ENCODE assay signal across 22 cellular contexts in genomic region chr18:10386049-10386448, GRCh38.
DNase-seq lines count a peak whose midpoint lies in the region; ATAC-seq and TF ChIP-seq lines count a peak whose summit lies in the region.
"Had no signal": no experiment of that assay in that cellular context is flagged by ENCODE, and none has a peak within 500 bp of the region (broad histone marks: within the 10 kb centered on the region; RNA-seq: fewer than 3 reads in every experiment).

No MANE protein-coding gene starts in this region.

- H3K79me2 ChIP-seq in mesendoderm (ENCODE audit: control insufficient read depth, insufficient read depth, low read length) (no peaks in the 10 kb centered on the region), smooth muscle cell (ENCODE audit: low read depth) (no peaks in the 10 kb centered on the region)

- H3K4me3 ChIP-seq in adipocyte (ENCODE audit: low read length) (peak overlapping the region; percentile 46), endodermal cell (ENCODE audit: low read length) (no peak overlapping the region), mesendoderm (ENCODE audit: low read length) (no peak overlapping the region), smooth muscle cell (no peak overlapping the region)
- H3K4me3 ChIP-seq: HAP-1 had no signal

- no peak overlapping the region for H3K23ac ChIP-seq in mesendoderm (ENCODE audit: low read length)

- no peaks in the 10 kb centered on the region for H3K79me1 ChIP-seq in mesendoderm (ENCODE audit: low read length)

- H3K4me1 Mint-ChIP-seq in endodermal cell: peaks cover 4% of the 10 kb centered on the region
- H3K4me1 Mint-ChIP-seq: B cell had no signal

- H3K9me3 Mint-ChIP-seq in endodermal cell: no peaks in the 10 kb centered on the region
- H3K9me3 Mint-ChIP-seq: CD8-positive, alpha-beta T cell; HFFc6 had no signal

- no peaks in the 10 kb centered on the region for H3K36me3 ChIP-seq in adipocyte (ENCODE audit: control insufficient read depth, insufficient read depth, low read length, severe bottlenecking)
- H3K36me3 ChIP-seq in endodermal cell (ENCODE audit: control insufficient read depth, insufficient read depth, low read length): no peaks in the 10 kb centered on the region
- H3K36me3 ChIP-seq in mesendoderm (ENCODE audit: control insufficient read depth, insufficient read depth, low read length): no peaks in the 10 kb centered on the region
- no peaks in the 10 kb centered on the region for H3K36me3 ChIP-seq in smooth muscle cell (ENCODE audit: low read depth)
- H3K36me3 ChIP-seq: HAP-1 had no signal

- H4K8ac ChIP-seq in mesendoderm (ENCODE audit: low read depth, low read length): no peak overlapping the region

- H3K4me2 ChIP-seq in mesendoderm (ENCODE audit: low read length) (no peak overlapping the region), smooth muscle cell (no peak overlapping the region)

- H3K36me3 Mint-ChIP-seq in endodermal cell (ENCODE audit: low read depth): no peaks in the 10 kb centered on the region
- H3K36me3 Mint-ChIP-seq: CD8-positive, alpha-beta T cell had no signal

- H3K56ac ChIP-seq in mesendoderm (ENCODE audit: low read length): peak overlapping the region; percentile 17

- H3K18ac ChIP-seq in mesendoderm (ENCODE audit: low read length): no peak overlapping the region

- H3K9ac ChIP-seq in adipocyte (ENCODE audit: low read length) (peak overlapping the region; percentile 55), endodermal cell (ENCODE audit: extremely low read depth, low read length, poor library complexity, severe bottlenecking) (no peak overlapping the region), mesendoderm (ENCODE audit: low read length) (no peak overlapping the region), smooth muscle cell (ENCODE audit: low read depth) (no peak overlapping the region)

- peaks cover 27% of the 10 kb centered on the region for H3K4me1 ChIP-seq in adipocyte (ENCODE audit: control insufficient read depth, insufficient read depth, low read length)
- H3K4me1 ChIP-seq in endodermal cell (ENCODE audit: control insufficient read depth, insufficient read depth, low read length): no peaks in the 10 kb centered on the region
- no peaks in the 10 kb centered on the region for H3K4me1 ChIP-seq in mesendoderm (ENCODE audit: control insufficient read depth, low read depth, low read length)
- H3K4me1 ChIP-seq in smooth muscle cell (ENCODE audit: low read depth): peaks cover 7% of the 10 kb centered on the region
- H3K4me1 ChIP-seq: HAP-1 had no signal

- WGBS in endodermal cell (ENCODE audit: insufficient coverage in 1 of 2, insufficient read length in 1 of 2), 2 experiments: 86 to 94% methylated on average over 4 of the region's 4 CpGs
- WGBS in mesendoderm (ENCODE audit: extremely low coverage, insufficient coverage, low lambda C conversion rate): no CpG with 5 or more reads among the region's 4 CpGs
- 97% methylated on average over 4 of the region's 4 CpGs for WGBS in smooth muscle cell (ENCODE audit: low lambda C conversion rate)

- H3K9me3 ChIP-seq in adipocyte (ENCODE audit: control insufficient read depth, low read length) (peaks cover 3% of the 10 kb centered on the region), endodermal cell (ENCODE audit: control insufficient read depth, low read length) (no peaks in the 10 kb centered on the region), smooth muscle cell (replicated peaks; ENCODE audit: low read depth) (no peaks in the 10 kb centered on the region)
- H3K9me3 ChIP-seq: HAP-1 had no signal

- H3K27me3 ChIP-seq in adipocyte (replicated peaks; ENCODE audit: control insufficient read depth, insufficient read depth, low read length) (no peaks in the 10 kb centered on the region), endodermal cell (ENCODE audit: control insufficient read depth, insufficient read depth, low read length, poor library complexity, severe bottlenecking) (no peaks in the 10 kb centered on the region), mesendoderm (ENCODE audit: insufficient read depth, low read length, poor library complexity) (no peaks in the 10 kb centered on the region), smooth muscle cell (ENCODE audit: low read depth) (no peaks in the 10 kb centered on the region)

- H3F3A ChIP-seq in smooth muscle cell (ENCODE audit: low read depth): no peaks in the 10 kb centered on the region

- H2BK120ac ChIP-seq in mesendoderm (ENCODE audit: low read depth, low read length): no peak overlapping the region

- H3K27ac ChIP-seq in endodermal cell (ENCODE audit: low read depth, low read length) (peak overlapping the region; percentile 13), mesendoderm (ENCODE audit: low read depth, low read length) (no peak overlapping the region), smooth muscle cell (ENCODE audit: low read depth) (no peak overlapping the region)
- H3K27ac ChIP-seq: C4-2B had no signal

- no peak overlapping the region for H2BK5ac ChIP-seq in mesendoderm (ENCODE audit: low read length)

- H3K27me3 Mint-ChIP-seq in endodermal cell (ENCODE audit: insufficient read depth): peaks cover 4% of the 10 kb centered on the region

- H2AK5ac ChIP-seq in mesendoderm (ENCODE audit: low read length): no peak overlapping the region

- TF ChIP-seq CTCF in endodermal cell (conservative IDR thresholded peaks at IDR 0.05) (no peak), smooth muscle cell (IDR thresholded peaks at IDR 0.05; ENCODE audit: borderline replicate concordance, insufficient read depth, poor library complexity, severe bottlenecking) (no peak)

- H2BK15ac ChIP-seq in mesendoderm (replicated peaks; ENCODE audit: low read depth): no peak overlapping the region

- no peak overlapping the region for H3K27ac Mint-ChIP-seq in endodermal cell
- H3K27ac Mint-ChIP-seq: B cell; CD8-positive, alpha-beta T cell; HFFc6 had no signal

- peak overlapping the region; percentile 52 for H2AFZ ChIP-seq in smooth muscle cell (ENCODE audit: low read depth)

- DNase-seq in adipocyte (ENCODE audit: low read depth) (no peak), endodermal cell (no peak), mesendoderm (no peak), smooth muscle cell (lab: John Stamatoyannopoulos, UW; ENCODE audit: unreplicated experiment) (no peak), A172 (ENCODE audit: low spot score) (no peak)
- DNase-seq in activated CD8-positive, alpha-beta memory T cell treated with anti-CD3 and anti-CD28 coated beads, Interleukin-2, amount 50 U/mL, for 4 hours: no peak
- DNase-seq: Caco-2; CD8-positive, alpha-beta T cell; GOT3; HFFc6; KG1; MM.1S; NCI-H2029; NCI-H446; NCI-H524 treated with DMSO at 0.1 percent for 48 hours; NCI-H774; PC-3; SHP77 had no signal

- H3K4me3 Mint-ChIP-seq in endodermal cell: no peak overlapping the region
- H3K4me3 Mint-ChIP-seq: B cell; CD8-positive, alpha-beta T cell; HFFc6 had no signal

- no peak overlapping the region for H3K4ac ChIP-seq in mesendoderm (ENCODE audit: low read depth, low read length)

- no peak overlapping the region for H4K5ac ChIP-seq in mesendoderm (ENCODE audit: low read length)

- H4K20me1 ChIP-seq in smooth muscle cell (ENCODE audit: low read depth): no peaks in the 10 kb centered on the region

- ATAC-seq in GM21381 (IDR thresholded peaks at IDR 0.05; ENCODE audit: unreplicated experiment): no peak
- ATAC-seq: CD8-positive, alpha-beta T cell; PC-3 had no signal
